In genomic region chr1:27618341-27619067, GRCh38 we compare ENCODE assay signal across 2 cellular contexts.
TF ChIP-seq lines count a peak whose summit lies in the region.

No MANE protein-coding gene starts in this region.

TF ChIP-seq in HepG2, 621 proteins besides CTCF, POLR2A, EP300 and RAD21 (continues in another document):
- no peak for TF ChIP-seq ZNF713 (CRISPR knock-in tag; IDR thresholded peaks at IDR 0.05)
- no peak for TF ChIP-seq TFAP4 (IDR thresholded peaks at IDR 0.05; ENCODE audit: borderline replicate concordance, low read depth)
- peak; percentile 93 for TF ChIP-seq ZNF770 (CRISPR knock-in tag; IDR thresholded peaks at IDR 0.05)
- TF ChIP-seq MAX (IDR thresholded peaks at IDR 0.05) = no peak
- TF ChIP-seq SP5 (CRISPR knock-in tag; IDR thresholded peaks at IDR 0.05; ENCODE audit: borderline replicate concordance, low read depth) = no peak
- no peak for TF ChIP-seq SRSF1 (optimal IDR thresholded peaks at IDR 0.05; ENCODE audit: low read depth, low read length)
- TF ChIP-seq HOXA7 (CRISPR knock-in tag; IDR thresholded peaks at IDR 0.05) = no peak
- TF ChIP-seq HMG20A (CRISPR knock-in tag; IDR thresholded peaks at IDR 0.05; ENCODE audit: borderline replicate concordance) = no peak
- TF ChIP-seq HNF1A (IDR thresholded peaks at IDR 0.05; ENCODE audit: low read depth) = no peak
- TF ChIP-seq HNF1A (CRISPR knock-in tag; IDR thresholded peaks at IDR 0.05; ENCODE audit: borderline replicate concordance) = no peak
- no peak for TF ChIP-seq RFX3 (CRISPR knock-in tag; IDR thresholded peaks at IDR 0.05)
- TF ChIP-seq ZNF687 (CRISPR knock-in tag; IDR thresholded peaks at IDR 0.05) = peak; percentile 29; the same call in 1 of the 2 replicates
- no peak for TF ChIP-seq SOX6 (IDR thresholded peaks at IDR 0.05)
- no peak for TF ChIP-seq SOX6 (CRISPR knock-in tag; IDR thresholded peaks at IDR 0.05)
- no peak for TF ChIP-seq ZNF225 (CRISPR knock-in tag; IDR thresholded peaks at IDR 0.05)

TF ChIP-seq in SK-N-SH treated with all-trans-retinoic acid at 6 μM for 48 hours, 23 proteins besides CTCF, POLR2A, EP300 and RAD21:
- TF ChIP-seq SNAI2 (CRISPR knock-in tag; IDR thresholded peaks at IDR 0.05) = no peak
- TF ChIP-seq TOX (CRISPR knock-in tag; IDR thresholded peaks at IDR 0.05; ENCODE audit: borderline replicate concordance) = no peak
- TF ChIP-seq ZNF70 (CRISPR knock-in tag; IDR thresholded peaks at IDR 0.05) = no peak
- TF ChIP-seq POU6F1 (CRISPR knock-in tag; IDR thresholded peaks at IDR 0.05; ENCODE audit: borderline replicate concordance, low read depth) = no peak
- no peak for TF ChIP-seq ESRRG (CRISPR knock-in tag; IDR thresholded peaks at IDR 0.05)
- no peak for TF ChIP-seq CSDC2 (CRISPR knock-in tag; IDR thresholded peaks at IDR 0.05)
- no peak for TF ChIP-seq PATZ1 (CRISPR knock-in tag; IDR thresholded peaks at IDR 0.05; ENCODE audit: borderline replicate concordance)
- no peak for TF ChIP-seq TSHZ2 (CRISPR knock-in tag; IDR thresholded peaks at IDR 0.05)
- TF ChIP-seq ZFP3 (CRISPR knock-in tag; IDR thresholded peaks at IDR 0.05) = no peak
- TF ChIP-seq ARNTL (CRISPR knock-in tag; IDR thresholded peaks at IDR 0.05; ENCODE audit: borderline replicate concordance, low read depth) = no peak
- no peak for TF ChIP-seq ZC3H10 (CRISPR knock-in tag; IDR thresholded peaks at IDR 0.05)
- TF ChIP-seq ISL1 (CRISPR knock-in tag; IDR thresholded peaks at IDR 0.05) = no peak
- TF ChIP-seq GLIS3 (CRISPR knock-in tag; IDR thresholded peaks at IDR 0.05) = no peak
- TF ChIP-seq CREB5 (CRISPR knock-in tag; IDR thresholded peaks at IDR 0.05; ENCODE audit: low read depth) = no peak
- no peak for TF ChIP-seq BACH2 (CRISPR knock-in tag; IDR thresholded peaks at IDR 0.05; ENCODE audit: borderline replicate concordance)
- TF ChIP-seq PPARA (CRISPR knock-in tag; IDR thresholded peaks at IDR 0.05; ENCODE audit: borderline replicate concordance) = no peak
- no peak for TF ChIP-seq ZFP30 (CRISPR knock-in tag; IDR thresholded peaks at IDR 0.05)
